Comparison of ENCODE assay signal across 18 cellular contexts in genomic region chr2:113361051-113361450, GRCh38.
"Had no signal": no experiment of that assay in that cellular context is flagged by ENCODE, and none has a peak within 500 bp of the region (broad histone marks: within the 10 kb centered on the region; RNA-seq: fewer than 3 reads in every experiment).

No MANE protein-coding gene starts in this region.

- DNase-seq: dorsolateral prefrontal cortex; effector CD4-positive, alpha-beta T cell; mucosa of descending colon; naive B cell; stimulated activated CD4-positive, alpha-beta T cell treated with anti-CD3 and anti-CD28 coated beads, Interleukin-12 subunit alpha, Interleukin-12 subunit beta, amount 100 ng/mL, for 4 hours; stimulated activated CD4-positive, alpha-beta T cell treated with anti-CD3 and anti-CD28 coated beads, Interleukin-1b, Interleukin-23, amount 100 ng/mL, for 48 hours; stimulated activated CD4-positive, alpha-beta T cell treated with anti-CD3 and anti-CD28 coated beads, Interleukin-4, amount 100 ng/mL, for 1 hour; stimulated activated CD8-positive, alpha-beta memory T cell treated with anti-CD3 and anti-CD28 coated beads, Interleukin-4, amount 100 ng/mL, for 48 hours; stimulated activated naive CD4-positive, alpha-beta T cell; stimulated activated naive CD8-positive, alpha-beta T cell treated with anti-CD3 and anti-CD28 coated beads, Interleukin-15, amount 100 ng/mL, for 72 hours; uterus had no signal

- H3K4me1 ChIP-seq: prostate gland, right atrium auricular region, suprapubic skin, uterus had no signal

- H3K27me3 ChIP-seq: dorsolateral prefrontal cortex, right atrium auricular region, suprapubic skin, uterus had no signal

- ATAC-seq: left lobe of liver; mucosa of descending colon; natural killer cell treated with Interleukin-12 subunit alpha and Interleukin-12 subunit beta and Interleukin-15 and Interleukin-18, amount 100 ng/mL, for 72 hours; sciatic nerve; stimulated activated naive CD8-positive, alpha-beta T cell treated with anti-CD3 and anti-CD28 coated beads, Interleukin-15, amount 100 ng/mL, for 72 hours had no signal

- H3K4me2 ChIP-seq: smooth muscle cell had no signal

- H3K36me3 ChIP-seq: prostate gland, right atrium auricular region, suprapubic skin, uterus had no signal

- H3K27ac ChIP-seq: dorsolateral prefrontal cortex, prostate gland, right atrium auricular region, suprapubic skin, uterus had no signal

- H3K4me3 ChIP-seq: dorsolateral prefrontal cortex, mucosa of descending colon, prostate gland, right atrium auricular region, smooth muscle cell, suprapubic skin, uterus had no signal

- H3K9me3 ChIP-seq: mucosa of descending colon, prostate gland, right atrium auricular region, suprapubic skin, uterus had no signal
